Comparison of ENCODE assay signal across 3 cellular contexts in the genomic region with DNA sequence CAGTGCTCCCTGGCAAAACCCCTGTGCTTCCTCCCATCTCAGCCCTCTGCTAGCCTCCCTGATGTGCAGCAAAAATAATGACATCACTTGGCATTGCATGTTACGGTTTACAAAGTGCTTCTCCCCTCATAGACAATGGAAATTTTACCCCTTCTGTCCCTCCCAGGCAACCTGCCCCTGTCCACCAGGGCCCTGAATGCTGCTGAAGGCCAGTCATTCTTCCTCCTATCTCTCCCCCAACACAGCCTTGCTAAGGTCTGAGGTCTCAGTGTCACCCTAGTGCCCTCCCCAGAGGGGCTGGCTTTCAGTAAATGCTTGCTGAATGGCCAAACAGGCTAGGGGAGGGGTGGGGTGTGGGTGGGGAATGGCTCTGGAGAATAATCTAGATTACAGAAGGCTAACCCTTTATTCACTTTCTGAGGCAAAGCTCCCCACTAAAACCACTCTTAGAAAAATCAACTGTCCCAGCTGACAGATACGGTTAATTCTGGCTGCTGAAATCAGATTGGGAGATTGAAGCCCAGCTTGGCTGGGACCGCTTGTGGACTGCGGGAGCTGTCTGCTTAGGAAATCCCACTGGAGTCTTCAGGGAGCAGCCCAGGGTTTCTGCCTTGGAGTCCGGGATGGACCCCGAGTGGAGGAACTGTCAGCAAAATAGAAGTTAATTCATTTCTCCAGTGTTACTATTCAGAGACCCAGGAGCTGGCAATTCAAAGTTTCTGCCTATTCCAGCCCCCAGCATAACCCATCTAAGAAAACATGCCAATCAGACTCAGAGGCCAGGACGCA.
TF ChIP-seq lines count a peak whose summit lies in the region.

No MANE protein-coding gene starts in this region.

TF ChIP-seq in SK-N-SH, 30 proteins besides CTCF, POLR2A, EP300 and RAD21 (continued from another document and continues in another):
- TF ChIP-seq FOSL2 (IDR thresholded peaks at IDR 0.05; ENCODE audit: borderline replicate concordance, low read depth): no peak
- TF ChIP-seq, protein P1, sequence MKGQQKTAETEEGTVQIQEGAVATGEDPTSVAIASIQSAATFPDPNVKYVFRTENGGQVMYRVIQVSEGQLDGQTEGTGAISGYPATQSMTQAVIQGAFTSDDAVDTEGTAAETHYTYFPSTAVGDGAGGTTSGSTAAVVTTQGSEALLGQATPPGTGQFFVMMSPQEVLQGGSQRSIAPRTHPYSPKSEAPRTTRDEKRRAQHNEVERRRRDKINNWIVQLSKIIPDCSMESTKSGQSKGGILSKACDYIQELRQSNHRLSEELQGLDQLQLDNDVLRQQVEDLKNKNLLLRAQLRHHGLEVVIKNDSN (IDR thresholded peaks at IDR 0.05; ENCODE audit: borderline replicate concordance, low read depth): no peak
- TF ChIP-seq GATA2 (CRISPR knock-in tag; IDR thresholded peaks at IDR 0.05): no peak
- TF ChIP-seq, protein P2, sequence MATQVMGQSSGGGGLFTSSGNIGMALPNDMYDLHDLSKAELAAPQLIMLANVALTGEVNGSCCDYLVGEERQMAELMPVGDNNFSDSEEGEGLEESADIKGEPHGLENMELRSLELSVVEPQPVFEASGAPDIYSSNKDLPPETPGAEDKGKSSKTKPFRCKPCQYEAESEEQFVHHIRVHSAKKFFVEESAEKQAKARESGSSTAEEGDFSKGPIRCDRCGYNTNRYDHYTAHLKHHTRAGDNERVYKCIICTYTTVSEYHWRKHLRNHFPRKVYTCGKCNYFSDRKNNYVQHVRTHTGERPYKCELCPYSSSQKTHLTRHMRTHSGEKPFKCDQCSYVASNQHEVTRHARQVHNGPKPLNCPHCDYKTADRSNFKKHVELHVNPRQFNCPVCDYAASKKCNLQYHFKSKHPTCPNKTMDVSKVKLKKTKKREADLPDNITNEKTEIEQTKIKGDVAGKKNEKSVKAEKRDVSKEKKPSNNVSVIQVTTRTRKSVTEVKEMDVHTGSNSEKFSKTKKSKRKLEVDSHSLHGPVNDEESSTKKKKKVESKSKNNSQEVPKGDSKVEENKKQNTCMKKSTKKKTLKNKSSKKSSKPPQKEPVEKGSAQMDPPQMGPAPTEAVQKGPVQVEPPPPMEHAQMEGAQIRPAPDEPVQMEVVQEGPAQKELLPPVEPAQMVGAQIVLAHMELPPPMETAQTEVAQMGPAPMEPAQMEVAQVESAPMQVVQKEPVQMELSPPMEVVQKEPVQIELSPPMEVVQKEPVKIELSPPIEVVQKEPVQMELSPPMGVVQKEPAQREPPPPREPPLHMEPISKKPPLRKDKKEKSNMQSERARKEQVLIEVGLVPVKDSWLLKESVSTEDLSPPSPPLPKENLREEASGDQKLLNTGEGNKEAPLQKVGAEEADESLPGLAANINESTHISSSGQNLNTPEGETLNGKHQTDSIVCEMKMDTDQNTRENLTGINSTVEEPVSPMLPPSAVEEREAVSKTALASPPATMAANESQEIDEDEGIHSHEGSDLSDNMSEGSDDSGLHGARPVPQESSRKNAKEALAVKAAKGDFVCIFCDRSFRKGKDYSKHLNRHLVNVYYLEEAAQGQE (IDR thresholded peaks at IDR 0.05; ENCODE audit: low read depth, low read length): no peak
- no peak for TF ChIP-seq RCOR1 (IDR thresholded peaks at IDR 0.05; ENCODE audit: low read length)
- TF ChIP-seq YY1 (IDR thresholded peaks at IDR 0.05; ENCODE audit: low read depth): no peak
- TF ChIP-seq, protein P3, sequence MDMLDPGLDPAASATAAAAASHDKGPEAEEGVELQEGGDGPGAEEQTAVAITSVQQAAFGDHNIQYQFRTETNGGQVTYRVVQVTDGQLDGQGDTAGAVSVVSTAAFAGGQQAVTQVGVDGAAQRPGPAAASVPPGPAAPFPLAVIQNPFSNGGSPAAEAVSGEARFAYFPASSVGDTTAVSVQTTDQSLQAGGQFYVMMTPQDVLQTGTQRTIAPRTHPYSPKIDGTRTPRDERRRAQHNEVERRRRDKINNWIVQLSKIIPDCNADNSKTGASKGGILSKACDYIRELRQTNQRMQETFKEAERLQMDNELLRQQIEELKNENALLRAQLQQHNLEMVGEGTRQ (IDR thresholded peaks at IDR 0.05; ENCODE audit: borderline replicate concordance, low read depth, low read length): no peak
- TF ChIP-seq, protein P4, sequence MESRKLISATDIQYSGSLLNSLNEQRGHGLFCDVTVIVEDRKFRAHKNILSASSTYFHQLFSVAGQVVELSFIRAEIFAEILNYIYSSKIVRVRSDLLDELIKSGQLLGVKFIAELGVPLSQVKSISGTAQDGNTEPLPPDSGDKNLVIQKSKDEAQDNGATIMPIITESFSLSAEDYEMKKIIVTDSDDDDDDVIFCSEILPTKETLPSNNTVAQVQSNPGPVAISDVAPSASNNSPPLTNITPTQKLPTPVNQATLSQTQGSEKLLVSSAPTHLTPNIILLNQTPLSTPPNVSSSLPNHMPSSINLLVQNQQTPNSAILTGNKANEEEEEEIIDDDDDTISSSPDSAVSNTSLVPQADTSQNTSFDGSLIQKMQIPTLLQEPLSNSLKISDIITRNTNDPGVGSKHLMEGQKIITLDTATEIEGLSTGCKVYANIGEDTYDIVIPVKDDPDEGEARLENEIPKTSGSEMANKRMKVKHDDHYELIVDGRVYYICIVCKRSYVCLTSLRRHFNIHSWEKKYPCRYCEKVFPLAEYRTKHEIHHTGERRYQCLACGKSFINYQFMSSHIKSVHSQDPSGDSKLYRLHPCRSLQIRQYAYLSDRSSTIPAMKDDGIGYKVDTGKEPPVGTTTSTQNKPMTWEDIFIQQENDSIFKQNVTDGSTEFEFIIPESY (IDR thresholded peaks at IDR 0.05; ENCODE audit: borderline replicate concordance, low read depth): no peak

TF ChIP-seq in SK-N-SH treated with all-trans-retinoic acid at 6 μM for 48 hours, 23 proteins besides CTCF, POLR2A, EP300 and RAD21 (continued from another document):
- TF ChIP-seq, protein P5, sequence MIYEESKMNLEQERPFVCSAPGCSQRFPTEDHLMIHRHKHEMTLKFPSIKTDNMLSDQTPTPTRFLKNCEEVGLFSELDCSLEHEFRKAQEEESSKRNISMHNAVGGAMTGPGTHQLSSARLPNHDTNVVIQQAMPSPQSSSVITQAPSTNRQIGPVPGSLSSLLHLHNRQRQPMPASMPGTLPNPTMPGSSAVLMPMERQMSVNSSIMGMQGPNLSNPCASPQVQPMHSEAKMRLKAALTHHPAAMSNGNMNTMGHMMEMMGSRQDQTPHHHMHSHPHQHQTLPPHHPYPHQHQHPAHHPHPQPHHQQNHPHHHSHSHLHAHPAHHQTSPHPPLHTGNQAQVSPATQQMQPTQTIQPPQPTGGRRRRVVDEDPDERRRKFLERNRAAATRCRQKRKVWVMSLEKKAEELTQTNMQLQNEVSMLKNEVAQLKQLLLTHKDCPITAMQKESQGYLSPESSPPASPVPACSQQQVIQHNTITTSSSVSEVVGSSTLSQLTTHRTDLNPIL (CRISPR knock-in tag; IDR thresholded peaks at IDR 0.05; ENCODE audit: low read depth): no peak
- no peak for TF ChIP-seq RARB (CRISPR knock-in tag; IDR thresholded peaks at IDR 0.05)
- no peak for TF ChIP-seq ARNTL (CRISPR knock-in tag; IDR thresholded peaks at IDR 0.05; ENCODE audit: borderline replicate concordance, low read depth)
- TF ChIP-seq BACH2 (CRISPR knock-in tag; IDR thresholded peaks at IDR 0.05; ENCODE audit: borderline replicate concordance): no peak
- TF ChIP-seq TOX (CRISPR knock-in tag; IDR thresholded peaks at IDR 0.05; ENCODE audit: borderline replicate concordance): no peak
- no peak for TF ChIP-seq PPARA (CRISPR knock-in tag; IDR thresholded peaks at IDR 0.05; ENCODE audit: borderline replicate concordance)
- no peak for TF ChIP-seq ZNF70 (CRISPR knock-in tag; IDR thresholded peaks at IDR 0.05)
- no peak for TF ChIP-seq ZFP30 (CRISPR knock-in tag; IDR thresholded peaks at IDR 0.05)
- TF ChIP-seq TCF4 (CRISPR knock-in tag; IDR thresholded peaks at IDR 0.05; ENCODE audit: borderline replicate concordance): no peak

TF ChIP-seq in HEK293T, 16 proteins besides CTCF, POLR2A, EP300 and RAD21 (continued from another document):
- TF ChIP-seq L3MBTL2 (conservative IDR thresholded peaks at IDR 0.05) (no peak), CTBP1 (IDR thresholded peaks at IDR 0.05; ENCODE audit: borderline replicate concordance) (no peak)
